21 cellular contexts compared by ENCODE assay signal in the genomic region with DNA sequence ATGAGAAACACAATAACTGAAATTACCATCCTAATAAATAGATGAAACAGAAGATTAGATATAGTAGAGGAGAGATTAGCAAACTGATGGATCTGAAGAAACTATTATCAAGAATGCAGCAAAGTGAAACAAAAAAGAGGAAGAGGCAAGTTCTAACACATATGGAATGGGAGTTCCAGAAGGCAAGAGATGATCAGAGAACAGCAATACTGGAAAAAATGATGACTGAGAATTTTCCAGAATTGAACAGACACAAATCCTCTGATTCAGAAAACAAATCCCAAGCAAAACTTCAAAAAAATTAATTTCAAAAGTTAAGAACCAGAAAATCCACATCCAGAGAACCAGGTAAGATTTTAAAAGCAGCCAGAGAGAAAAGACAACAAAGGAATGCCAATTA. TPM values are rescaled to one million over a fixed set of nuclear protein-coding genes. Genes with fewer than 3 reads are reported as not detected.
A peak's percentile ranks its signal among the peaks of the same experiment; 100 is the strongest.
DNase-seq lines count a peak whose midpoint lies in the region; ATAC-seq, FAIRE-seq and TF ChIP-seq lines count a peak whose summit lies in the region.
"Had no signal": no experiment of that assay in that cellular context is flagged by ENCODE, and none has a peak within 500 bp of the region (broad histone marks: within the 10 kb centered on the region; RNA-seq: fewer than 3 reads in every experiment).

No MANE protein-coding gene starts in this region.

- peaks cover 6% of the 10 kb centered on the region for H3K4me1 Mint-ChIP-seq in T-helper 17 cell
- H3K4me1 Mint-ChIP-seq in stimulated activated memory B cell treated with anti-CD40 and anti-IgM and Interleukin-4, amounts not matched to agents 10 μg/mL and 1 μg/mL and 100 μg/mL, for 72 hours, result peaks cover 74% of the 10 kb centered on the region
- H3K4me1 Mint-ChIP-seq: CD14-positive monocyte, GM23338 had no signal

- H3K36me3 Mint-ChIP-seq in T-helper 17 cell (ENCODE audit: low read depth), result peaks cover 19% of the 10 kb centered on the region
- H3K36me3 Mint-ChIP-seq in stimulated activated memory B cell treated with anti-CD40 and anti-IgM and Interleukin-4, amounts not matched to agents 10 μg/mL and 1 μg/mL and 100 μg/mL, for 72 hours, result peaks cover 97% of the 10 kb centered on the region

- in situ Hi-C loops in HepG2 (cut with HindIII; ENCODE audit: extremely low pct_ligation_motif_present, low pct_unique_long_range_greater_than_20kb), result no loop called here

- TF ChIP-seq EP300 in HepG2 (IDR thresholded peaks at IDR 0.05; ENCODE audit: low read depth in 2 of 2, low read length in 2 of 2) (no peak), HepG2 (CRISPR knock-in tag; IDR thresholded peaks at IDR 0.05; ENCODE audit: borderline replicate concordance) (no peak)

- no peaks in the 10 kb centered on the region for H3K9me3 Mint-ChIP-seq in stimulated activated memory B cell treated with anti-CD40 and anti-IgM and Interleukin-4, amounts not matched to agents 10 μg/mL and 1 μg/mL and 100 μg/mL, for 72 hours
- H3K9me3 Mint-ChIP-seq: GM23338 had no signal

- H2AFZ ChIP-seq in HepG2 (ENCODE audit: low read length), result no peak overlapping the region
- H2AFZ ChIP-seq: GM23338 had no signal

- no peaks in the 10 kb centered on the region for H4K20me1 ChIP-seq in HepG2 (ENCODE audit: insufficient read depth, low read length)

- BruUV-seq in HepG2 (replicated peaks; lab: Mats Ljungman, UMichigan), result no TSS peak

- CTCF ChIA-PET in HepG2 (lab: Yijun Ruan, JAX; ENCODE audit: low intra/inter-chr PET ratio, low total read pairs), result no interaction called here

- H3K36me3 ChIP-seq in HepG2 (replicated peaks in 1 of 2; ENCODE audit: control insufficient read depth in 1 of 2, insufficient read depth in 2 of 2, low read length in 2 of 2) (peaks cover 8 to 60% of the 10 kb centered on the region in 2 experiments), right lobe of liver (peaks cover 5 to 63% (median 19%) of the 10 kb centered on the region in 4 donors)

- TF ChIP-seq CTCF in HepG2 (CRISPR knock-in tag; IDR thresholded peaks at IDR 0.05) (no peak), right lobe of liver (IDR thresholded peaks at IDR 0.05) (no peak), epithelial cell of esophagus (IDR thresholded peaks at IDR 0.05; ENCODE audit: insufficient read depth, low read depth, low read length, missing control alignments) (no peak)

- H3K27ac ChIP-seq in HepG2 (ENCODE audit: extremely low read length, insufficient read depth, low read length) (no peak overlapping the region), right lobe of liver (no peak overlapping the region)

- H3K4me1 ChIP-seq in HepG2 (ENCODE audit: insufficient read depth, low read length) (peaks cover 12% of the 10 kb centered on the region), right lobe of liver (peaks cover 0 to 6% (median 0%) of the 10 kb centered on the region in 4 donors)

- intact Hi-C loops in HepG2 (cut with micrococcal nuclease; ENCODE audit: unreplicated experiment), result no loop called here
- intact Hi-C loops in right lobe of liver (cut with DNase I), result no loop called here

- DNase-seq in HepG2 (ENCODE audit: low spot score) (no peak), right lobe of liver (no peak), T-helper 17 cell (no peak), epithelial cell of esophagus (ENCODE audit: low read depth) (peak; percentile 61), foreskin melanocyte (no peak), DMS53 treated with DMSO at 0.1 percent for 48 hours (lab: John Stamatoyannopoulos, UW; ENCODE audit: unreplicated experiment) (no peak)
- DNase-seq: ACHN, DMS 273 treated with DMSO at 0.1 percent for 48 hours, HCEC 1CT, NCI-H1417, NCI-H187, NCI-H2107, NCI-H345, NCI-H524 treated with DMSO at 0.1 percent for 48 hours, SHP77 treated with DMSO at 0.1 percent for 48 hours had no signal

- H3K27ac Mint-ChIP-seq in T-helper 17 cell, result peak overlapping the region; percentile 12
- peak overlapping the region; percentile 95 for H3K27ac Mint-ChIP-seq in stimulated activated memory B cell treated with anti-CD40 and anti-IgM and Interleukin-4, amounts not matched to agents 10 μg/mL and 1 μg/mL and 100 μg/mL, for 72 hours
- H3K27ac Mint-ChIP-seq: GM23338 had no signal

- no peak for TF ChIP-seq POLR2A in HepG2 (IDR thresholded peaks at IDR 0.05; ENCODE audit: insufficient read depth in 1 of 2, low read depth in 2 of 2, low read length in 2 of 2)
- no peak for TF ChIP-seq POLR2A in right lobe of liver (IDR thresholded peaks at IDR 0.05)

- H3K27me3 Mint-ChIP-seq in T-helper 17 cell, result no peaks in the 10 kb centered on the region
- no peaks in the 10 kb centered on the region for H3K27me3 Mint-ChIP-seq in stimulated activated memory B cell treated with anti-CD40 and anti-IgM and Interleukin-4, amounts not matched to agents 10 μg/mL and 1 μg/mL and 100 μg/mL, for 72 hours

- H3K4me3 ChIP-seq in HepG2 (replicated peaks in 1 of 3; ENCODE audit: insufficient read depth in 1 of 3, low read depth in 2 of 3, low read length in 3 of 3) (no peak overlapping the region), right lobe of liver (no peak overlapping the region), epithelial cell of esophagus (ENCODE audit: low read length) (no peak overlapping the region)
- H3K4me3 ChIP-seq: GM23338 had no signal

- H3K9me3 ChIP-seq in HepG2 (ENCODE audit: low read length), result no peaks in the 10 kb centered on the region
- no peaks in the 10 kb centered on the region for H3K9me3 ChIP-seq in right lobe of liver
- H3K9me3 ChIP-seq in T-helper 17 cell (ENCODE audit: control insufficient read depth, low read length, poor library complexity, severe bottlenecking), result no peaks in the 10 kb centered on the region

- POLR2A ChIA-PET in HepG2 (lab: Yijun Ruan, JAX), result no interaction called here

- H3K27me3 ChIP-seq in HepG2 (ENCODE audit: control insufficient read depth in 1 of 2, insufficient read depth in 2 of 2, low read length in 2 of 2) (no peaks in the 10 kb centered on the region), right lobe of liver (no peaks in the 10 kb centered on the region)

- H3K79me2 ChIP-seq in HepG2 (ENCODE audit: insufficient read depth, low read length), result no peaks in the 10 kb centered on the region

- ATAC-seq in HepG2, result no peak
- ATAC-seq in right lobe of liver, result no peak
- ATAC-seq in T-helper 17 cell, result no peak
- ATAC-seq in stimulated activated memory B cell treated with anti-CD40 and anti-IgM and Interleukin-4, amounts not matched to agents 10 μg/mL and 1 μg/mL and 100 μg/mL, for 72 hours, result no peak
- no peak for ATAC-seq in HG03039 (IDR thresholded peaks at IDR 0.05; ENCODE audit: unreplicated experiment)
- ATAC-seq: GM23338 had no signal

- no peak for TF ChIP-seq RAD21 in HepG2 (CRISPR knock-in tag; IDR thresholded peaks at IDR 0.05)

- H3K9ac ChIP-seq in HepG2 (ENCODE audit: insufficient read depth, low read depth, low read length), result no peak overlapping the region

- no peak for FAIRE-seq in HepG2 (lab: Jason Lieb, UNC)
- FAIRE-seq: G401.6 had no signal

- no peak overlapping the region for H3K4me3 Mint-ChIP-seq in T-helper 17 cell
- no peak overlapping the region for H3K4me3 Mint-ChIP-seq in stimulated activated memory B cell treated with anti-CD40 and anti-IgM and Interleukin-4, amounts not matched to agents 10 μg/mL and 1 μg/mL and 100 μg/mL, for 72 hours
- H3K4me3 Mint-ChIP-seq: CD14-positive monocyte, GM23338 had no signal

- no peak overlapping the region for H3K4me2 ChIP-seq in HepG2 (ENCODE audit: low read depth, low read length)
- H3K4me2 ChIP-seq: GM23338 had no signal

RNA-seq across cellular contexts. Expression of gene CYREN, which starts 20.2 kb away (rescaled TPM):
- total RNA-seq in HepG2 (2016; rRNA removed; fragmentation: Illumina TruSeq; extraction: Trizol), result 60.7 and 68.6 TPM in 2 replicates
- 24.2 and 27.7 TPM in 2 replicates for total RNA-seq in HepG2 (2016; cell fraction: cytosol; rRNA removed; fragmentation: Illumina TruSeq; extraction: Trizol; ENCODE audit: low read depth)
- total RNA-seq in HepG2 (2016; cell fraction: insoluble cytoplasmic fraction; rRNA removed; fragmentation: Illumina TruSeq; extraction: Trizol), result 58.8 and 66.8 TPM in 2 replicates
- total RNA-seq in HepG2 (2016; cell fraction: membrane; rRNA removed; fragmentation: Illumina TruSeq; extraction: Trizol), result 48.2 and 58.3 TPM in 2 replicates
- total RNA-seq in HepG2 (2016; cell fraction: nucleus; rRNA removed; fragmentation: Illumina TruSeq; extraction: Trizol), result 42.2 and 46.2 TPM in 2 replicates
- 19.3 and 20.7 TPM in 2 replicates for polyA plus RNA-seq in HepG2 (2011; rRNA removed)
- 19.8 and 20.9 TPM in 2 replicates for polyA plus RNA-seq in HepG2 (2011; cell fraction: cytosol; rRNA removed)
- 15.6 and 18.8 TPM in 2 replicates for polyA plus RNA-seq in HepG2 (2011; cell fraction: nucleus; rRNA removed)
- 44.5 and 69.6 TPM in 2 replicates for polyA plus RNA-seq in HepG2 (2012)
- 13.5 and 22.0 TPM in 2 replicates for polyA plus RNA-seq in HepG2 (2016; cell fraction: cytosol; fragmentation: Illumina TruSeq; extraction: Trizol; ENCODE audit: low read depth)
- polyA plus RNA-seq in HepG2 (2016; cell fraction: insoluble cytoplasmic fraction; fragmentation: Illumina TruSeq; extraction: Trizol; ENCODE audit: low read depth), result 62.6 and 67.4 TPM in 2 replicates
- 31.2 and 44.6 TPM in 2 replicates for polyA plus RNA-seq in HepG2 (2016; cell fraction: membrane; fragmentation: Illumina TruSeq; extraction: Trizol; ENCODE audit: low read depth)
- polyA plus RNA-seq in HepG2 (2016; cell fraction: nucleus; fragmentation: Illumina TruSeq; extraction: Trizol; ENCODE audit: insufficient read depth, low read depth), result 46.9 and 49.8 TPM in 2 replicates
- 24.4 and 62.5 TPM in 2 replicates for polyA minus RNA-seq in HepG2 (2011; rRNA and poly(A)+ RNA removed; ENCODE audit: low replicate concordance)
- polyA minus RNA-seq in HepG2 (2011; cell fraction: cytosol; rRNA and poly(A)+ RNA removed), result 8.6 and 12.1 TPM in 2 replicates
- 20.6 and 24.7 TPM in 2 replicates for polyA minus RNA-seq in HepG2 (2011; cell fraction: nucleus; rRNA and poly(A)+ RNA removed)
- total RNA-seq in right lobe of liver, result 10 to 100 TPM; 11.5 to 17.1 (median 15.0) TPM
- total RNA-seq in T-helper 17 cell, result 10 to 100 TPM; 21.0 to 23.2 TPM

RNA-seq across cellular contexts. Expression of gene WDR91, which starts 20.6 kb away (rescaled TPM):
- total RNA-seq in HepG2 (2016; rRNA removed; fragmentation: Illumina TruSeq; extraction: Trizol), result 10.0 and 12.1 TPM in 2 replicates
- total RNA-seq in HepG2 (2016; cell fraction: cytosol; rRNA removed; fragmentation: Illumina TruSeq; extraction: Trizol; ENCODE audit: low read depth), result 1.1 and 1.8 TPM in 2 replicates
- 9.2 and 12.1 TPM in 2 replicates for total RNA-seq in HepG2 (2016; cell fraction: insoluble cytoplasmic fraction; rRNA removed; fragmentation: Illumina TruSeq; extraction: Trizol)
- 1.5 and 2.3 TPM in 2 replicates for total RNA-seq in HepG2 (2016; cell fraction: membrane; rRNA removed; fragmentation: Illumina TruSeq; extraction: Trizol)
- 11.3 and 14.5 TPM in 2 replicates for total RNA-seq in HepG2 (2016; cell fraction: nucleus; rRNA removed; fragmentation: Illumina TruSeq; extraction: Trizol)
- 11.6 and 13.7 TPM in 2 replicates for polyA plus RNA-seq in HepG2 (2011; rRNA removed)
- polyA plus RNA-seq in HepG2 (2011; cell fraction: cytosol; rRNA removed), result 7.2 and 8.6 TPM in 2 replicates
- 43.9 and 51.3 TPM in 2 replicates for polyA plus RNA-seq in HepG2 (2011; cell fraction: nucleus; rRNA removed)
- 5.7 and 6.1 TPM in 2 replicates for polyA plus RNA-seq in HepG2 (2012)
- polyA plus RNA-seq in HepG2 (2016; cell fraction: cytosol; fragmentation: Illumina TruSeq; extraction: Trizol; ENCODE audit: low read depth), result 0.26 and 0.31 TPM in 2 replicates
- 10.7 and 11.4 TPM in 2 replicates for polyA plus RNA-seq in HepG2 (2016; cell fraction: insoluble cytoplasmic fraction; fragmentation: Illumina TruSeq; extraction: Trizol; ENCODE audit: low read depth)
- 0.56 and 0.65 TPM in 2 replicates for polyA plus RNA-seq in HepG2 (2016; cell fraction: membrane; fragmentation: Illumina TruSeq; extraction: Trizol; ENCODE audit: low read depth)
- 21.1 and 22.2 TPM in 2 replicates for polyA plus RNA-seq in HepG2 (2016; cell fraction: nucleus; fragmentation: Illumina TruSeq; extraction: Trizol; ENCODE audit: insufficient read depth, low read depth)
- polyA minus RNA-seq in HepG2 (2011; rRNA and poly(A)+ RNA removed; ENCODE audit: low replicate concordance), result 8.2 and 19.7 TPM in 2 replicates
- 5.3 and 8.8 TPM in 2 replicates for polyA minus RNA-seq in HepG2 (2011; cell fraction: cytosol; rRNA and poly(A)+ RNA removed)
- polyA minus RNA-seq in HepG2 (2011; cell fraction: nucleus; rRNA and poly(A)+ RNA removed), result 12.6 and 17.4 TPM in 2 replicates
- total RNA-seq in right lobe of liver, result 10 to 100 TPM in 1 of 6 experiments, 1 to 10 TPM in 5; 6.0 to 11.5 (median 8.6) TPM
- 10 to 100 TPM; 31.6 to 37.5 TPM for total RNA-seq in T-helper 17 cell

RNA-seq across cellular contexts. Expression of gene TMEM140, which starts 42.8 kb away (rescaled TPM):
- 5.6 and 9.2 TPM in 2 replicates for total RNA-seq in HepG2 (2016; rRNA removed; fragmentation: Illumina TruSeq; extraction: Trizol)
- total RNA-seq in HepG2 (2016; cell fraction: cytosol; rRNA removed; fragmentation: Illumina TruSeq; extraction: Trizol; ENCODE audit: low read depth), result 1.1 and 1.5 TPM in 2 replicates
- total RNA-seq in HepG2 (2016; cell fraction: insoluble cytoplasmic fraction; rRNA removed; fragmentation: Illumina TruSeq; extraction: Trizol), result 6.3 and 8.9 TPM in 2 replicates
- 2.6 and 3.2 TPM in 2 replicates for total RNA-seq in HepG2 (2016; cell fraction: membrane; rRNA removed; fragmentation: Illumina TruSeq; extraction: Trizol)
- 7.9 and 10.4 TPM in 2 replicates for total RNA-seq in HepG2 (2016; cell fraction: nucleus; rRNA removed; fragmentation: Illumina TruSeq; extraction: Trizol)
- 21.7 and 35.7 TPM in 2 replicates for polyA plus RNA-seq in HepG2 (2011; rRNA removed)
- 24.2 and 35.4 TPM in 2 replicates for polyA plus RNA-seq in HepG2 (2011; cell fraction: cytosol; rRNA removed)
- 17.7 and 30.5 TPM in 2 replicates for polyA plus RNA-seq in HepG2 (2011; cell fraction: nucleus; rRNA removed)
- 45.3 and 74.1 TPM in 2 replicates for polyA plus RNA-seq in HepG2 (2012)
- polyA plus RNA-seq in HepG2 (2016; cell fraction: cytosol; fragmentation: Illumina TruSeq; extraction: Trizol; ENCODE audit: low read depth), result 1.1 TPM in 2 replicates
- 5.3 and 6.1 TPM in 2 replicates for polyA plus RNA-seq in HepG2 (2016; cell fraction: insoluble cytoplasmic fraction; fragmentation: Illumina TruSeq; extraction: Trizol; ENCODE audit: low read depth)
- 2.1 and 2.2 TPM in 2 replicates for polyA plus RNA-seq in HepG2 (2016; cell fraction: membrane; fragmentation: Illumina TruSeq; extraction: Trizol; ENCODE audit: low read depth)
- polyA plus RNA-seq in HepG2 (2016; cell fraction: nucleus; fragmentation: Illumina TruSeq; extraction: Trizol; ENCODE audit: insufficient read depth, low read depth), result 7.8 and 11.6 TPM in 2 replicates
- polyA minus RNA-seq in HepG2 (2011; rRNA and poly(A)+ RNA removed; ENCODE audit: low replicate concordance), result 0.26 and 39.0 TPM in 2 replicates
- polyA minus RNA-seq in HepG2 (2011; cell fraction: cytosol; rRNA and poly(A)+ RNA removed), result 15.9 and 32.1 TPM in 2 replicates
- polyA minus RNA-seq in HepG2 (2011; cell fraction: nucleus; rRNA and poly(A)+ RNA removed), result 41.2 and 55.0 TPM in 2 replicates
- 10 to 100 TPM; 31.2 to 58.9 (median 37.4) TPM for total RNA-seq in right lobe of liver
- 10 to 100 TPM; 24.5 to 55.2 TPM for total RNA-seq in T-helper 17 cell
- total RNA-seq: GM23338 had no signal

RNA-seq across cellular contexts. Expression of gene STRA8, which starts 42.9 kb away (rescaled TPM):
- total RNA-seq in HepG2 (2016; rRNA removed; fragmentation: Illumina TruSeq; extraction: Trizol) (not detected in 2 replicates), right lobe of liver (not detected), T-helper 17 cell (not detected)
- total RNA-seq in HepG2 (2016; cell fraction: cytosol; rRNA removed; fragmentation: Illumina TruSeq; extraction: Trizol; ENCODE audit: low read depth), result not detected in 2 replicates
- total RNA-seq in HepG2 (2016; cell fraction: insoluble cytoplasmic fraction; rRNA removed; fragmentation: Illumina TruSeq; extraction: Trizol), result not detected in 2 replicates
- total RNA-seq in HepG2 (2016; cell fraction: membrane; rRNA removed; fragmentation: Illumina TruSeq; extraction: Trizol), result not detected in 2 replicates
- total RNA-seq in HepG2 (2016; cell fraction: nucleus; rRNA removed; fragmentation: Illumina TruSeq; extraction: Trizol), result not detected in 2 replicates
- 0.20 TPM in 1 of 2 replicates, not detected in the other for polyA plus RNA-seq in HepG2 (2011; rRNA removed)
- polyA plus RNA-seq in HepG2 (2011; cell fraction: cytosol; rRNA removed), result not detected in 2 replicates
- 0.18 and 0.38 TPM in 2 replicates for polyA plus RNA-seq in HepG2 (2011; cell fraction: nucleus; rRNA removed)
- polyA plus RNA-seq in HepG2 (2012), result not detected in 2 replicates
- polyA plus RNA-seq in HepG2 (2016; cell fraction: cytosol; fragmentation: Illumina TruSeq; extraction: Trizol; ENCODE audit: low read depth), result not detected in 2 replicates
- not detected in 2 replicates for polyA plus RNA-seq in HepG2 (2016; cell fraction: insoluble cytoplasmic fraction; fragmentation: Illumina TruSeq; extraction: Trizol; ENCODE audit: low read depth)
- polyA plus RNA-seq in HepG2 (2016; cell fraction: membrane; fragmentation: Illumina TruSeq; extraction: Trizol; ENCODE audit: low read depth), result not detected in 2 replicates
- not detected in 2 replicates for polyA plus RNA-seq in HepG2 (2016; cell fraction: nucleus; fragmentation: Illumina TruSeq; extraction: Trizol; ENCODE audit: insufficient read depth, low read depth)
- polyA minus RNA-seq in HepG2 (2011; rRNA and poly(A)+ RNA removed; ENCODE audit: low replicate concordance), result not detected in 2 replicates
- not detected in 2 replicates for polyA minus RNA-seq in HepG2 (2011; cell fraction: cytosol; rRNA and poly(A)+ RNA removed)
- not detected in 2 replicates for polyA minus RNA-seq in HepG2 (2011; cell fraction: nucleus; rRNA and poly(A)+ RNA removed)
- total RNA-seq: GM23338, RPMI7951 had no signal
- polyA plus RNA-seq: CD14-positive monocyte, GM23338 had no signal
